Comparison of ENCODE assay signal across 1 cellular context in the genomic region with DNA sequence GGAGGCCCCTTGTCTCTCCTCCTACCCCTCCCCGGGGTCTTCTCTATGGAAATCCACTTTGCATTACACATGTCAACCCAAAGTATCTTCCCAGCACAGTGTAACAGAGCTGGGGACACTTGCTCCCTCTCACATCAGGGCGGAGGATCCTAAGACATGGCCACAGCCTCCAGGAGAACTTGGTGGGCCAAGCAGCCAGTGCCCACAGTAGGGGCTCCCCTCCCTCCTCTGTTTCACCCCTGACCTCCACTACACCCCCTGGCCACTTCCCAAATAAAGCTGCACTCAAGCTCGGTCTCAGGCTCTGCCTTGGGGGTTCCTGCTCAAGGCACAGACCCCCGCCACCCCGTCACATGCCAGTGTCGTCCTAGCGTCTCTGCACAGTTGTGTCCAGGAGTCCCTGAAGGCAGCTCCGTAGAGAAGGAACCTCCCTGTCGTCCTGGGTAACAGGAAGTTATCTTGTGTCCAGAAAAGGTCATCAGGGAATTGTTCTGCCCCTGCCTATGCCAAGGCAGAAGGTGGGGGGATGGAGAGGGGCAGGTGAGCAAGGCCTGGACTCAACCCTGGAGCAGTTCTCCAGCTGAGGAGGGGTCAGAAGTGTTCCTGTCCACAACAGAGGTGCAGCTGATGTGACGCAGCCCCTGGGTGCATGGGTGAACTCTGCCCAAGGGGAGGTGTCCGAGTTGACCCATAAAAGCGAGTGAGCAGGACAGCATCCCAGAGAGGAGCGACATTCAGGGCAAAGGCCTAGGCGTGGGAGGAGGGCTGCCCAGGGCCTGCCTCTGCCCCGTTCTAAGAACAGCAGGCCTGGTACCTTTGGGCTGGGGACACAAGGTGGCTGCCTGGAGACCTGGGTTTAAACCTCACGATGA.
TF ChIP-seq lines count a peak whose summit lies in the region.

No MANE protein-coding gene starts in this region.

TF ChIP-seq in GM23338, 12 proteins besides CTCF, POLR2A, EP300 and RAD21:
- TF ChIP-seq, protein P1, sequence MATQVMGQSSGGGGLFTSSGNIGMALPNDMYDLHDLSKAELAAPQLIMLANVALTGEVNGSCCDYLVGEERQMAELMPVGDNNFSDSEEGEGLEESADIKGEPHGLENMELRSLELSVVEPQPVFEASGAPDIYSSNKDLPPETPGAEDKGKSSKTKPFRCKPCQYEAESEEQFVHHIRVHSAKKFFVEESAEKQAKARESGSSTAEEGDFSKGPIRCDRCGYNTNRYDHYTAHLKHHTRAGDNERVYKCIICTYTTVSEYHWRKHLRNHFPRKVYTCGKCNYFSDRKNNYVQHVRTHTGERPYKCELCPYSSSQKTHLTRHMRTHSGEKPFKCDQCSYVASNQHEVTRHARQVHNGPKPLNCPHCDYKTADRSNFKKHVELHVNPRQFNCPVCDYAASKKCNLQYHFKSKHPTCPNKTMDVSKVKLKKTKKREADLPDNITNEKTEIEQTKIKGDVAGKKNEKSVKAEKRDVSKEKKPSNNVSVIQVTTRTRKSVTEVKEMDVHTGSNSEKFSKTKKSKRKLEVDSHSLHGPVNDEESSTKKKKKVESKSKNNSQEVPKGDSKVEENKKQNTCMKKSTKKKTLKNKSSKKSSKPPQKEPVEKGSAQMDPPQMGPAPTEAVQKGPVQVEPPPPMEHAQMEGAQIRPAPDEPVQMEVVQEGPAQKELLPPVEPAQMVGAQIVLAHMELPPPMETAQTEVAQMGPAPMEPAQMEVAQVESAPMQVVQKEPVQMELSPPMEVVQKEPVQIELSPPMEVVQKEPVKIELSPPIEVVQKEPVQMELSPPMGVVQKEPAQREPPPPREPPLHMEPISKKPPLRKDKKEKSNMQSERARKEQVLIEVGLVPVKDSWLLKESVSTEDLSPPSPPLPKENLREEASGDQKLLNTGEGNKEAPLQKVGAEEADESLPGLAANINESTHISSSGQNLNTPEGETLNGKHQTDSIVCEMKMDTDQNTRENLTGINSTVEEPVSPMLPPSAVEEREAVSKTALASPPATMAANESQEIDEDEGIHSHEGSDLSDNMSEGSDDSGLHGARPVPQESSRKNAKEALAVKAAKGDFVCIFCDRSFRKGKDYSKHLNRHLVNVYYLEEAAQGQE (IDR thresholded peaks at IDR 0.05; ENCODE audit: unreplicated experiment): no peak
- TF ChIP-seq JUNB (IDR thresholded peaks at IDR 0.05; ENCODE audit: unreplicated experiment) (no peak), EZH2 (IDR thresholded peaks at IDR 0.05; ENCODE audit: low read depth, unreplicated experiment) (no peak), CREB1 (CRISPR knock-in tag; IDR thresholded peaks at IDR 0.05; ENCODE audit: low read depth) (no peak), ETS1 (IDR thresholded peaks at IDR 0.05) (no peak), ZNF331 (CRISPR knock-in tag; IDR thresholded peaks at IDR 0.05; ENCODE audit: low read depth) (no peak), STAT1 (IDR thresholded peaks at IDR 0.05; ENCODE audit: unreplicated experiment) (no peak), POLR2AphosphoS5 (IDR thresholded peaks at IDR 0.05; ENCODE audit: low read depth) (no peak), ZNF114 (CRISPR knock-in tag; IDR thresholded peaks at IDR 0.05) (no peak), EZH2phosphoT487 (IDR thresholded peaks at IDR 0.05; ENCODE audit: unreplicated experiment) (no peak), NANOG (IDR thresholded peaks at IDR 0.05; ENCODE audit: borderline replicate concordance) (no peak)
- TF ChIP-seq, protein P2, sequence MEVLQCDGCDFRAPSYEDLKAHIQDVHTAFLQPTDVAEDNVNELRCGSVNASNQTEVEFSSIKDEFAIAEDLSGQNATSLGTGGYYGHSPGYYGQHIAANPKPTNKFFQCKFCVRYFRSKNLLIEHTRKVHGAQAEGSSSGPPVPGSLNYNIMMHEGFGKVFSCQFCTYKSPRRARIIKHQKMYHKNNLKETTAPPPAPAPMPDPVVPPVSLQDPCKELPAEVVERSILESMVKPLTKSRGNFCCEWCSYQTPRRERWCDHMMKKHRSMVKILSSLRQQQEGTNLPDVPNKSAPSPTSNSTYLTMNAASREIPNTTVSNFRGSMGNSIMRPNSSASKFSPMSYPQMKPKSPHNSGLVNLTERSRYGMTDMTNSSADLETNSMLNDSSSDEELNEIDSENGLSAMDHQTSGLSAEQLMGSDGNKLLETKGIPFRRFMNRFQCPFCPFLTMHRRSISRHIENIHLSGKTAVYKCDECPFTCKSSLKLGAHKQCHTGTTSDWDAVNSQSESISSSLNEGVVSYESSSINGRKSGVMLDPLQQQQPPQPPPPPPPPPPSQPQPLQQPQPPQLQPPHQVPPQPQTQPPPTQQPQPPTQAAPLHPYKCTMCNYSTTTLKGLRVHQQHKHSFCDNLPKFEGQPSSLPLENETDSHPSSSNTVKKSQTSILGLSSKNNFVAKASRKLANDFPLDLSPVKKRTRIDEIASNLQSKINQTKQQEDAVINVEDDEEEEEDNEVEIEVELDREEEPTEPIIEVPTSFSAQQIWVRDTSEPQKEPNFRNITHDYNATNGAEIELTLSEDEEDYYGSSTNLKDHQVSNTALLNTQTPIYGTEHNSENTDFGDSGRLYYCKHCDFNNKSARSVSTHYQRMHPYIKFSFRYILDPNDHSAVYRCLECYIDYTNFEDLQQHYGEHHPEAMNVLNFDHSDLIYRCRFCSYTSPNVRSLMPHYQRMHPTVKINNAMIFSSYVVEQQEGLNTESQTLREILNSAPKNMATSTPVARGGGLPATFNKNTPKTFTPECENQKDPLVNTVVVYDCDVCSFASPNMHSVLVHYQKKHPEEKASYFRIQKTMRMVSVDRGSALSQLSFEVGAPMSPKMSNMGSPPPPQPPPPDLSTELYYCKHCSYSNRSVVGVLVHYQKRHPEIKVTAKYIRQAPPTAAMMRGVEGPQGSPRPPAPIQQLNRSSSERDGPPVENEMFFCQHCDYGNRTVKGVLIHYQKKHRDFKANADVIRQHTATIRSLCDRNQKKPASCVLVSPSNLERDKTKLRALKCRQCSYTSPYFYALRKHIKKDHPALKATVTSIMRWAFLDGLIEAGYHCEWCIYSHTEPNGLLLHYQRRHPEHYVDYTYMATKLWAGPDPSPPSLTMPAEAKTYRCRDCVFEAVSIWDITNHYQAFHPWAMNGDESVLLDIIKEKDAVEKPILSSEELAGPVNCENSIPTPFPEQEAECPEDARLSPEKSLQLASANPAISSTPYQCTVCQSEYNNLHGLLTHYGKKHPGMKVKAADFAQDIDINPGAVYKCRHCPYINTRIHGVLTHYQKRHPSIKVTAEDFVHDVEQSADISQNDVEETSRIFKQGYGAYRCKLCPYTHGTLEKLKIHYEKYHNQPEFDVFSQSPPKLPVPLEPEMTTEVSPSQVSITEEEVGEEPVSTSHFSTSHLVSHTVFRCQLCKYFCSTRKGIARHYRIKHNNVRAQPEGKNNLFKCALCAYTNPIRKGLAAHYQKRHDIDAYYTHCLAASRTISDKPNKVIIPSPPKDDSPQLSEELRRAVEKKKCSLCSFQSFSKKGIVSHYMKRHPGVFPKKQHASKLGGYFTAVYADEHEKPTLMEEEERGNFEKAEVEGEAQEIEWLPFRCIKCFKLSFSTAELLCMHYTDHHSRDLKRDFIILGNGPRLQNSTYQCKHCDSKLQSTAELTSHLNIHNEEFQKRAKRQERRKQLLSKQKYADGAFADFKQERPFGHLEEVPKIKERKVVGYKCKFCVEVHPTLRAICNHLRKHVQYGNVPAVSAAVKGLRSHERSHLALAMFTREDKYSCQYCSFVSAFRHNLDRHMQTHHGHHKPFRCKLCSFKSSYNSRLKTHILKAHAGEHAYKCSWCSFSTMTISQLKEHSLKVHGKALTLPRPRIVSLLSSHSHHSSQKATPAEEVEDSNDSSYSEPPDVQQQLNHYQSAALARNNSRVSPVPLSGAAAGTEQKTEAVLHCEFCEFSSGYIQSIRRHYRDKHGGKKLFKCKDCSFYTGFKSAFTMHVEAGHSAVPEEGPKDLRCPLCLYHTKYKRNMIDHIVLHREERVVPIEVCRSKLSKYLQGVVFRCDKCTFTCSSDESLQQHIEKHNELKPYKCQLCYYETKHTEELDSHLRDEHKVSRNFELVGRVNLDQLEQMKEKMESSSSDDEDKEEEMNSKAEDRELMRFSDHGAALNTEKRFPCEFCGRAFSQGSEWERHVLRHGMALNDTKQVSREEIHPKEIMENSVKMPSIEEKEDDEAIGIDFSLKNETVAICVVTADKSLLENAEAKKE (CRISPR knock-in tag; IDR thresholded peaks at IDR 0.05): no peak
